In genomic region chr12:52949413-52950331, GRCh38 we compare ENCODE assay signal across 1 cellular context.
TF ChIP-seq lines count a peak whose summit lies in the region.

No MANE protein-coding gene starts in this region.

TF ChIP-seq in K562, 482 proteins besides CTCF, POLR2A, EP300 and RAD21 (continued from another document and continues in another):
- TF ChIP-seq MGA (IDR thresholded peaks at IDR 0.05) (no peak), SAP30 (IDR thresholded peaks at IDR 0.05; ENCODE audit: borderline replicate concordance, insufficient read depth, low read depth, low read length, poor library complexity, severe bottlenecking) (peak; percentile 39), NEUROD1 (IDR thresholded peaks at IDR 0.05; ENCODE audit: borderline replicate concordance, low read depth, low read length, partially characterized antibody) (peak; percentile 70), NKRF (IDR thresholded peaks at IDR 0.05; ENCODE audit: borderline replicate concordance) (peak; percentile 86), RBM25 (IDR thresholded peaks at IDR 0.05; ENCODE audit: low read depth, low read length, severe bottlenecking) (no peak), MTA1 (IDR thresholded peaks at IDR 0.05; ENCODE audit: borderline replicate concordance) (peak; percentile 85), LARP7 (IDR thresholded peaks at IDR 0.05) (peak; percentile 81; the same call in 1 of the 2 replicates), TBP (optimal IDR thresholded peaks at IDR 0.05; ENCODE audit: low read depth, low read length) (peak; percentile 92), DPF2 (IDR thresholded peaks at IDR 0.05) (peak; percentile 96), SP1 (CRISPR knock-in tag; IDR thresholded peaks at IDR 0.05) (peak; percentile 36; the same call in 1 of the 2 replicates), RBFOX2 (IDR thresholded peaks at IDR 0.05; ENCODE audit: low read depth, low read length) (peak; percentile 40), RBM17 (IDR thresholded peaks at IDR 0.05; ENCODE audit: borderline replicate concordance, low read depth, low read length) (no peak), FOXM1 (IDR thresholded peaks at IDR 0.05; ENCODE audit: low read depth) (peak; percentile 52; the same call in 1 of the 2 replicates), FOXM1 (CRISPR knock-in tag; IDR thresholded peaks at IDR 0.05; ENCODE audit: low read depth) (no peak), PML (IDR thresholded peaks at IDR 0.05; ENCODE audit: low read length) (peak; percentile 75; the same call in 1 of the 2 replicates), ZNF444 (CRISPR knock-in tag; IDR thresholded peaks at IDR 0.05) (no peak), ARNT (IDR thresholded peaks at IDR 0.05) (peak; percentile 59 to 88), ZNF830 (CRISPR knock-in tag; IDR thresholded peaks at IDR 0.05) (no peak), KDM1A (IDR thresholded peaks at IDR 0.05) (no peak), MBD2 (IDR thresholded peaks at IDR 0.05; ENCODE audit: borderline replicate concordance, low read depth) (peak; percentile 71; the same call in 1 of the 2 replicates), PHB (CRISPR knock-in tag; IDR thresholded peaks at IDR 0.05) (no peak), ARID4B (CRISPR knock-in tag; IDR thresholded peaks at IDR 0.05) (peak; percentile 51; the same call in 1 of the 2 replicates), YY1 (IDR thresholded peaks at IDR 0.05; ENCODE audit: borderline replicate concordance in 1 of 3, control insufficient read depth in 1 of 3, extremely low read depth in 1 of 3, insufficient read depth in 3 of 3, insufficient read length in 1 of 3, insufficient replicate concordance in 2 of 3, low read depth in 1 of 3, low read length in 2 of 3) (peak in 1 of 3 experiments; percentile 73), ZKSCAN8 (CRISPR knock-in tag; IDR thresholded peaks at IDR 0.05) (peak; percentile 21; the same call in 1 of the 2 replicates), HINFP (tag; conservative IDR thresholded peaks at IDR 0.05; ENCODE audit: low read depth) (no peak), ILK (tag; IDR thresholded peaks at IDR 0.05; ENCODE audit: borderline replicate concordance, low read depth) (no peak), EP400 (IDR thresholded peaks at IDR 0.05) (peak; percentile 88), MAZ (CRISPR knock-in tag; conservative IDR thresholded peaks at IDR 0.05 in 1 of 2, IDR thresholded peaks at IDR 0.05 in 1 of 2) (peak; percentile 46 to 65; a peak in 3 of 4 replicates), ZEB2 (IDR thresholded peaks at IDR 0.05) (peak; percentile 94), SIN3A (IDR thresholded peaks at IDR 0.05; ENCODE audit: borderline replicate concordance in 2 of 2, control insufficient read depth in 1 of 2, low read depth in 2 of 2, low read length in 2 of 2) (peak in 1 of 2 experiments; percentile 56; a peak in 1 of 4 replicates), NR2F6 (CRISPR knock-in tag; IDR thresholded peaks at IDR 0.05) (peak; percentile 45; the same call in 1 of the 2 replicates), THRB (CRISPR knock-in tag; conservative IDR thresholded peaks at IDR 0.05) (peak; percentile 89), LEF1 (IDR thresholded peaks at IDR 0.05) (peak; percentile 70; the same call in 1 of the 2 replicates)
